20 cellular contexts compared by ENCODE assay signal in genomic region chr19:57096640-57097361, GRCh38. TPM values are rescaled to one million over a fixed set of nuclear protein-coding genes. Genes with fewer than 3 reads are reported as not detected.
A peak's percentile ranks its signal among the peaks of the same experiment; 100 is the strongest.
DNase-seq lines count a peak whose midpoint lies in the region; ATAC-seq, FAIRE-seq and TF ChIP-seq lines count a peak whose summit lies in the region.
"Had no signal": no experiment of that assay in that cellular context is flagged by ENCODE, and none has a peak within 500 bp of the region (broad histone marks: within the 10 kb centered on the region; RNA-seq: fewer than 3 reads in every experiment).

No MANE protein-coding gene starts in this region.

- no peak for TF ChIP-seq EP300 in suprapubic skin (IDR thresholded peaks at IDR 0.05)

- H3K4me1 ChIP-seq in left ventricle myocardium inferior (no peaks in the 10 kb centered on the region), SJCRH30 (peaks cover 13% of the 10 kb centered on the region), kidney (ENCODE audit: control insufficient read depth in 1 of 2, insufficient read depth in 1 of 2, low read depth in 1 of 2, low read length in 2 of 2) (no peaks in the 10 kb centered on the region), suprapubic skin (no peaks in the 10 kb centered on the region)

- H3K36me3 ChIP-seq in left ventricle myocardium inferior, result no peaks in the 10 kb centered on the region
- no peaks in the 10 kb centered on the region for H3K36me3 ChIP-seq in SJCRH30
- H3K36me3 ChIP-seq in kidney (ENCODE audit: control insufficient read depth in 1 of 2, insufficient read depth in 2 of 2, low read length in 2 of 2), result no peaks in the 10 kb centered on the region
- no peaks in the 10 kb centered on the region for H3K36me3 ChIP-seq in suprapubic skin

- peak; percentile 33 for FAIRE-seq in kidney (lab: Jason Lieb, UNC)
- FAIRE-seq: GM12891, GM19239 had no signal

- H3K9me3 ChIP-seq in left ventricle myocardium inferior (replicated peaks) (no peaks in the 10 kb centered on the region), SJCRH30 (replicated peaks) (no peaks in the 10 kb centered on the region), kidney (ENCODE audit: control insufficient read depth in 1 of 2, low read length in 2 of 2) (no peaks in the 10 kb centered on the region), suprapubic skin (no peaks in the 10 kb centered on the region)

- no peak for TF ChIP-seq POLR2A in suprapubic skin (IDR thresholded peaks at IDR 0.05)

- TF ChIP-seq CTCF in left ventricle myocardium inferior (IDR thresholded peaks at IDR 0.05; ENCODE audit: borderline replicate concordance) (no peak), kidney (IDR thresholded peaks at IDR 0.05; ENCODE audit: borderline replicate concordance, extremely low read depth, insufficient read depth) (no peak), suprapubic skin (IDR thresholded peaks at IDR 0.05) (no peak)

- WGBS in suprapubic skin, result 25% methylated on average over 9 of the region's 9 CpGs

- peaks cover 40% of the 10 kb centered on the region for H3K27me3 ChIP-seq in left ventricle myocardium inferior (ENCODE audit: low read depth)
- no peaks in the 10 kb centered on the region for H3K27me3 ChIP-seq in SJCRH30
- peaks cover 13% of the 10 kb centered on the region for H3K27me3 ChIP-seq in suprapubic skin

- no peak overlapping the region for H3K9ac ChIP-seq in kidney (ENCODE audit: low read length in 2 of 2)

- H3K27ac ChIP-seq in left ventricle myocardium inferior (replicated peaks), result peak overlapping the region; percentile 50
- H3K27ac ChIP-seq in SJCRH30, result peak overlapping the region; percentile 92
- H3K27ac ChIP-seq in kidney (ENCODE audit: low read depth in 2 of 2, low read length in 2 of 2), result no peak overlapping the region
- no peak overlapping the region for H3K27ac ChIP-seq in suprapubic skin
- H3K27ac ChIP-seq: C4-2B had no signal

- H3K4me3 ChIP-seq in left ventricle myocardium inferior, result no peak overlapping the region
- H3K4me3 ChIP-seq in SJCRH30, result peak overlapping the region; percentile 26
- no peak overlapping the region for H3K4me3 ChIP-seq in kidney (ENCODE audit: low read length in 2 of 2)
- no peak overlapping the region for H3K4me3 ChIP-seq in suprapubic skin

- DNase-seq in left ventricle myocardium inferior (no peak), Right ventricle myocardium inferior (ENCODE audit: missing footprints) (no peak), SJCRH30 (peak; percentile 82 to 91), kidney (no peak), superior temporal gyrus (ENCODE audit: extremely low spot score) (peak; percentile 67), suprapubic skin (ENCODE audit: low spot score in 2 of 2) (no peak), GOT3 (lab: John Stamatoyannopoulos, UW) (no peak), cerebellar cortex (ENCODE audit: low spot score) (no peak)
- DNase-seq: COR-L47; DMS53; NCI-H1436; NCI-H2081 treated with DMSO at 0.1 percent for 48 hours; NCI-H226; NCI-H526 treated with DMSO at 0.1 percent for 48 hours; NK-92 treated with Interleukin-12 subunit alpha and Interleukin-12 subunit beta, amount 100 ng/mL, for 24 hours had no signal

- intact Hi-C loops in left ventricle myocardium inferior (cut with micrococcal nuclease) (loop anchor here (5.0 kb wide), 1 partner anchor 350 kb away; no protein-coding TSS in a partner anchor), Right ventricle myocardium inferior (cut with DNase I) (loop anchor here (5.0 kb wide), 1 partner anchor 350 kb away; no protein-coding TSS in a partner anchor), kidney (cut with DNase I) (no loop called here)

- ATAC-seq in Right ventricle myocardium inferior, result no peak

RNA-seq across cellular contexts. Expression of gene USP29, which starts 23.0 kb away (rescaled TPM):
- not detected for total RNA-seq in left ventricle myocardium inferior
- not detected for total RNA-seq in Right ventricle myocardium inferior
- not detected in 2 replicates for total RNA-seq in SJCRH30 (2014; rRNA removed; shearing (Covaris generic))
- not detected for total RNA-seq in kidney
- not detected for polyA plus RNA-seq in kidney (ENCODE audit: insufficient read depth, low read depth, low replicate concordance)
- total RNA-seq in suprapubic skin, result not detected
- total RNA-seq: A172, HT1080 had no signal

RNA-seq across cellular contexts. Expression of gene ZIM3, which starts 48.2 kb away (rescaled TPM):
- total RNA-seq in left ventricle myocardium inferior (not detected), Right ventricle myocardium inferior (not detected), kidney (not detected), suprapubic skin (not detected)
- total RNA-seq in SJCRH30 (2014; rRNA removed; shearing (Covaris generic)), result not detected in 2 replicates
- not detected for polyA plus RNA-seq in kidney (ENCODE audit: insufficient read depth, low read depth, low replicate concordance)
- total RNA-seq: A172, HT1080 had no signal

Comparison
In these comparisons a context has a peak if more than half of its experiments do, and no peak if none do; other contexts are left out.
1. DNase-seq: peak in SJCRH30 (2 of 2) and superior temporal gyrus (single experiment); none in left ventricle myocardium inferior (single experiment), Right ventricle myocardium inferior (single experiment), kidney (single experiment), suprapubic skin (0 of 2), GOT3 (single experiment) and cerebellar cortex (single experiment).
2. H3K27ac ChIP-seq: peak in left ventricle myocardium inferior (single experiment) and SJCRH30 (single experiment); none in kidney (0 of 2) and suprapubic skin (single experiment).